ENCODE assay signal across 14 cellular contexts in genomic region chr19:3575949-3576673, GRCh38. TPM values are rescaled to one million over a fixed set of nuclear protein-coding genes. Genes with fewer than 3 reads are reported as not detected.
DNase-seq lines count a peak whose midpoint lies in the region; ATAC-seq and TF ChIP-seq lines count a peak whose summit lies in the region.
"Had no signal": no experiment of that assay in that cellular context is flagged by ENCODE, and none has a peak within 500 bp of the region (broad histone marks: within the 10 kb centered on the region; RNA-seq: fewer than 3 reads in every experiment).

No MANE protein-coding gene starts in this region.

- H3K4me1 ChIP-seq in left ventricle myocardium inferior (peaks cover 34% of the 10 kb centered on the region), esophagus muscularis mucosa (peaks cover 21 to 81% (median 65%) of the 10 kb centered on the region in 4 donors)

- H3K9me3 Mint-ChIP-seq in neural crest cell: no peaks in the 10 kb centered on the region
- H3K9me3 Mint-ChIP-seq: activated T-cell treated with anti-CD3 and anti-CD28 coated beads, Interleukin-2, amount 50 U/mL, for 4 hours; central memory CD8-positive, alpha-beta T cell had no signal

- peak overlapping the region; percentile 89 for H3K4me3 Mint-ChIP-seq in neural crest cell
- H3K4me3 Mint-ChIP-seq: central memory CD8-positive, alpha-beta T cell had no signal

- H3K27ac Mint-ChIP-seq in neural crest cell (ENCODE audit: unreplicated experiment): no peak overlapping the region

- 85% methylated on average over 17 of the region's 29 CpGs for WGBS in esophagus muscularis mucosa

- peaks cover 29% of the 10 kb centered on the region for H3K4me1 Mint-ChIP-seq in neural crest cell
- H3K4me1 Mint-ChIP-seq: central memory CD8-positive, alpha-beta T cell had no signal

- H3K27me3 ChIP-seq in left ventricle myocardium inferior (ENCODE audit: low read depth) (no peaks in the 10 kb centered on the region), esophagus muscularis mucosa (no peaks in the 10 kb centered on the region)

- H3K9me3 ChIP-seq in left ventricle myocardium inferior (replicated peaks) (no peaks in the 10 kb centered on the region), esophagus muscularis mucosa (no peaks in the 10 kb centered on the region)

- H3K27ac ChIP-seq in left ventricle myocardium inferior (replicated peaks) (peak overlapping the region; percentile 44), esophagus muscularis mucosa (replicated peaks in 1 of 4) (peak overlapping the region; percentile 76 to 85 (median 81))
- H3K27ac ChIP-seq: WERI-Rb-1 had no signal

- H3K36me3 ChIP-seq in left ventricle myocardium inferior: peaks cover 2% of the 10 kb centered on the region
- peaks cover 5 to 14% (median 12%) of the 10 kb centered on the region in 4 donors for H3K36me3 ChIP-seq in esophagus muscularis mucosa

- peaks cover 10% of the 10 kb centered on the region for H3K36me3 Mint-ChIP-seq in neural crest cell (ENCODE audit: low read depth)

- H3K27me3 Mint-ChIP-seq in neural crest cell (ENCODE audit: low read depth): peaks cover 36% of the 10 kb centered on the region
- H3K27me3 Mint-ChIP-seq: central memory CD8-positive, alpha-beta T cell had no signal

- no peak for DNase-seq in left ventricle myocardium inferior
- no peak for DNase-seq in Right ventricle myocardium superior
- DNase-seq in esophagus muscularis mucosa (ENCODE audit: extremely low spot score): no peak
- DNase-seq in neural crest cell (ENCODE audit: low read depth, low spot score): no peak
- no peak for DNase-seq in T-helper 1 cell
- DNase-seq in NCI-H2227 treated with DMSO at 0.1 percent for 48 hours (lab: John Stamatoyannopoulos, UW): no peak
- DNase-seq: activated T-cell treated with anti-CD3 and anti-CD28 coated beads, Interleukin-2, amount 50 U/mL, for 4 hours; NCI-H2171 treated with DMSO at 0.1 percent for 48 hours had no signal

- H3K4me3 ChIP-seq in left ventricle myocardium inferior (peak overlapping the region; percentile 62), esophagus muscularis mucosa (peak overlapping the region; percentile 45 to 59 (median 48))

- ATAC-seq in Right ventricle myocardium superior (ENCODE audit: poor library complexity) (no peak), GM21717 (IDR thresholded peaks at IDR 0.05; ENCODE audit: unreplicated experiment) (no peak), HG03521 (IDR thresholded peaks at IDR 0.05; ENCODE audit: unreplicated experiment) (no peak)
- ATAC-seq: activated T-cell treated with anti-CD3 and anti-CD28 coated beads, Interleukin-2, amount 50 U/mL, for 4 hours had no signal

- no peak for TF ChIP-seq POLR2A in esophagus muscularis mucosa (IDR thresholded peaks at IDR 0.05; ENCODE audit: low read depth)

- TF ChIP-seq EP300 in esophagus muscularis mucosa (IDR thresholded peaks at IDR 0.05): no peak

- TF ChIP-seq CTCF in left ventricle myocardium inferior (IDR thresholded peaks at IDR 0.05; ENCODE audit: borderline replicate concordance) (no peak), esophagus muscularis mucosa (IDR thresholded peaks at IDR 0.05) (no peak), neural crest cell (conservative IDR thresholded peaks at IDR 0.05) (no peak)

- intact Hi-C loops in left ventricle myocardium inferior (cut with micrococcal nuclease): no loop called here
- intact Hi-C loops in Right ventricle myocardium superior (cut with DNase I): no loop called here
- intact Hi-C loops in esophagus muscularis mucosa (cut with DNase I): loop anchor here (5.0 kb wide), 1 partner anchor 41 kb away; no protein-coding TSS in a partner anchor

RNA-seq across cellular contexts. Expression of gene HMG20B, which starts 3.4 kb away (rescaled TPM):
- 34.8 TPM for total RNA-seq in left ventricle myocardium inferior
- total RNA-seq in Right ventricle myocardium superior: 34.4 TPM
- 100 to 1,000 TPM; 136 to 202 (median 161) TPM for total RNA-seq in esophagus muscularis mucosa
- 76.2 and 79.6 TPM in 2 replicates for total RNA-seq in neural crest cell

RNA-seq across cellular contexts. Expression of gene GIPC3, which starts 9.2 kb away (rescaled TPM):
- total RNA-seq in left ventricle myocardium inferior: 1.6 TPM
- total RNA-seq in Right ventricle myocardium superior: 2.2 TPM
- total RNA-seq in esophagus muscularis mucosa: 10 to 100 TPM in 1 of 4 donors, 1 to 10 TPM in 3; 4.1 to 17.5 (median 4.9) TPM
- total RNA-seq in neural crest cell: 0.19 and 0.25 TPM in 2 replicates

RNA-seq across cellular contexts. Expression of gene MFSD12, which starts 18.7 kb away (rescaled TPM):
- total RNA-seq in left ventricle myocardium inferior (23.5 TPM), Right ventricle myocardium superior (21.7 TPM), esophagus muscularis mucosa (10 to 100 TPM; 28.2 to 87.0 (median 62.4) TPM), neural crest cell (72.7 and 79.1 TPM in 2 replicates)

RNA-seq across cellular contexts. Expression of gene TBXA2R, which starts 30.6 kb away (rescaled TPM):
- total RNA-seq in left ventricle myocardium inferior (2.3 TPM), Right ventricle myocardium superior (2.6 TPM), esophagus muscularis mucosa (10 to 100 TPM in 1 of 4 donors, 1 to 10 TPM in 3; 4.8 to 17.2 (median 7.7) TPM), neural crest cell (0.23 and 0.52 TPM in 2 replicates)

RNA-seq across cellular contexts. Expression of gene TEKTIP1, which starts 37.1 kb away (rescaled TPM):
- not detected for total RNA-seq in left ventricle myocardium inferior
- 0.46 TPM for total RNA-seq in Right ventricle myocardium superior
- total RNA-seq in esophagus muscularis mucosa: not detected
- total RNA-seq in neural crest cell: 1.1 and 2.0 TPM in 2 replicates
- total RNA-seq: LHCN-M2, RPMI7951 had no signal
